1 cellular context compared by ENCODE assay signal in genomic region chr12:120970310-120970709, GRCh38.
TF ChIP-seq lines count a peak whose summit lies in the region.

No MANE protein-coding gene starts in this region.

TF ChIP-seq in IMR-90, 13 proteins besides CTCF, POLR2A, EP300 and RAD21 (continued from another document):
- TF ChIP-seq MAZ (IDR thresholded peaks at IDR 0.05; ENCODE audit: borderline replicate concordance, low read depth, low read length) (no peak), RCOR1 (IDR thresholded peaks at IDR 0.05; ENCODE audit: insufficient replicate concordance, low read length) (no peak)
